Comparison of ENCODE assay signal across 13 cellular contexts in genomic region chr10:126117196-126117595, GRCh38.
DNase-seq lines count a peak whose midpoint lies in the region; ATAC-seq and TF ChIP-seq lines count a peak whose summit lies in the region.
"Had no signal": no experiment of that assay in that cellular context is flagged by ENCODE, and none has a peak within 500 bp of the region (broad histone marks: within the 10 kb centered on the region; RNA-seq: fewer than 3 reads in every experiment).

No MANE protein-coding gene starts in this region.

- H3K4me1 ChIP-seq in right atrium auricular region, result no peaks in the 10 kb centered on the region
- H3K4me1 ChIP-seq in BE2C, result peaks cover 5% of the 10 kb centered on the region
- no peaks in the 10 kb centered on the region for H3K4me1 ChIP-seq in colonic mucosa
- peaks cover 2% of the 10 kb centered on the region for H3K4me1 ChIP-seq in mesenchymal stem cell (ENCODE audit: control insufficient read depth, insufficient read depth, low read depth, low read length)
- H3K4me1 ChIP-seq: BLaER1 had no signal

- H2BK5ac ChIP-seq in mesenchymal stem cell (ENCODE audit: low read depth, low read length, poor library complexity, severe bottlenecking), result no peak overlapping the region

- H3K23ac ChIP-seq in mesenchymal stem cell (ENCODE audit: low read length in 2 of 2), result no peak overlapping the region

- 78% methylated on average over 3 of the region's 3 CpGs for whole genome bisulfite sequencing in mesenchymal stem cell

- H3K4me2 ChIP-seq in mesenchymal stem cell (ENCODE audit: low read length, poor library complexity, severe bottlenecking), result no peak overlapping the region
- H3K4me2 ChIP-seq: BLaER1 had no signal

- H3K9ac ChIP-seq in colonic mucosa (ENCODE audit: low read depth in 2 of 2, low read length in 2 of 2) (no peak overlapping the region), mesenchymal stem cell (ENCODE audit: low read length) (no peak overlapping the region)
- H3K9ac ChIP-seq: BLaER1, GM23248 had no signal

- TF ChIP-seq CTCF in right atrium auricular region (IDR thresholded peaks at IDR 0.05), result no peak
- TF ChIP-seq CTCF in BE2C (IDR thresholded peaks at IDR 0.05; ENCODE audit: low read depth, low read length), result no peak
- TF ChIP-seq CTCF in colonic mucosa (IDR thresholded peaks at IDR 0.05), result no peak

- H2BK12ac ChIP-seq in mesenchymal stem cell (ENCODE audit: low read length in 2 of 2), result no peak overlapping the region

- no peak overlapping the region for H3K18ac ChIP-seq in mesenchymal stem cell (ENCODE audit: low read depth in 1 of 2, low read length in 2 of 2)

- peaks cover 10% of the 10 kb centered on the region for H3K79me1 ChIP-seq in mesenchymal stem cell (replicated peaks; ENCODE audit: low read length, poor library complexity, severe bottlenecking)

- no peak overlapping the region for H3K27ac ChIP-seq in right atrium auricular region
- no peak overlapping the region for H3K27ac ChIP-seq in colonic mucosa
- no peak overlapping the region for H3K27ac ChIP-seq in mesenchymal stem cell (ENCODE audit: low read length, poor library complexity, severe bottlenecking)
- H3K27ac ChIP-seq: BLaER1, GM23248 had no signal

- H4K91ac ChIP-seq in mesenchymal stem cell (ENCODE audit: low read length), result no peak overlapping the region

- H3K36me3 ChIP-seq in right atrium auricular region (no peaks in the 10 kb centered on the region), BE2C (no peaks in the 10 kb centered on the region), colonic mucosa (no peaks in the 10 kb centered on the region), mesenchymal stem cell (ENCODE audit: control insufficient read depth in 1 of 2, insufficient read depth in 2 of 2, low read depth in 1 of 2, low read length in 2 of 2) (peaks cover 16 to 87% of the 10 kb centered on the region in 2 experiments)
- H3K36me3 ChIP-seq: BLaER1 had no signal

- no peak for ATAC-seq in Right ventricle myocardium inferior

- intact Hi-C loops in Right ventricle myocardium inferior (cut with DNase I) (no loop called here), colonic mucosa (cut with DNase I) (no loop called here)

- H2AFZ ChIP-seq in mesenchymal stem cell (ENCODE audit: low read depth, low read length), result no peak overlapping the region
- H2AFZ ChIP-seq: GM23248 had no signal

- H4K8ac ChIP-seq in mesenchymal stem cell (ENCODE audit: low read length), result peak overlapping the region; percentile 29

- no peak overlapping the region for H3K14ac ChIP-seq in mesenchymal stem cell (ENCODE audit: low read length in 2 of 2)

- peak; percentile 28 for DNase-seq in right atrium auricular region (ENCODE audit: low spot score)
- no peak for DNase-seq in Right ventricle myocardium inferior (ENCODE audit: missing footprints)
- peak; percentile 53 for DNase-seq in BE2C
- peak; percentile 4 for DNase-seq in colonic mucosa
- DNase-seq in mesenchymal stem cell, result no peak
- DNase-seq in middle frontal gyrus (ENCODE audit: extremely low spot score, low spot score), result no peak
- DNase-seq in GDM1 (lab: John Stamatoyannopoulos, UW), result no peak
- DNase-seq: Caco-2; CD8-positive, alpha-beta memory T cell; DMS53; GM23248; H7 had no signal

- H2BK120ac ChIP-seq in mesenchymal stem cell (ENCODE audit: low read depth, low read length), result no peak overlapping the region

- no peaks in the 10 kb centered on the region for H3K27me3 ChIP-seq in right atrium auricular region
- H3K27me3 ChIP-seq in BE2C, result no peaks in the 10 kb centered on the region
- H3K27me3 ChIP-seq in colonic mucosa, result no peaks in the 10 kb centered on the region
- no peaks in the 10 kb centered on the region for H3K27me3 ChIP-seq in mesenchymal stem cell (ENCODE audit: control insufficient read depth in 1 of 2, insufficient read depth in 1 of 2, low read length in 2 of 2)
- H3K27me3 ChIP-seq: BLaER1 had no signal

- H2BK15ac ChIP-seq in mesenchymal stem cell (ENCODE audit: low read depth, poor library complexity, severe bottlenecking), result no peak overlapping the region

- H3K9me3 ChIP-seq in right atrium auricular region (peaks cover 0 to 13% of the 10 kb centered on the region in 2 donors), BE2C (no peaks in the 10 kb centered on the region), colonic mucosa (no peaks in the 10 kb centered on the region), mesenchymal stem cell (ENCODE audit: control insufficient read depth, low read length) (no peaks in the 10 kb centered on the region)

- no peak overlapping the region for H3K4ac ChIP-seq in mesenchymal stem cell (ENCODE audit: low read depth in 1 of 2, low read length in 2 of 2)

- no peak overlapping the region for H2AK5ac ChIP-seq in mesenchymal stem cell (ENCODE audit: low read length, severe bottlenecking)

- H3K4me3 ChIP-seq in right atrium auricular region (no peak overlapping the region), BE2C (ENCODE audit: low read depth, low read length) (no peak overlapping the region), colonic mucosa (no peak overlapping the region), mesenchymal stem cell (ENCODE audit: insufficient read depth in 1 of 2, low read depth in 1 of 2, low read length in 2 of 2) (no peak overlapping the region)
- H3K4me3 ChIP-seq: BLaER1, GM23248 had no signal

Comparison
In these comparisons a context has a peak if more than half of its experiments do, and no peak if none do; other contexts are left out.
1. DNase-seq: peak in right atrium auricular region (single experiment), BE2C (single experiment) and colonic mucosa (single experiment); none in Right ventricle myocardium inferior (single experiment), mesenchymal stem cell (single experiment), middle frontal gyrus (single experiment) and GDM1 (single experiment).